Comparison of ENCODE assay signal across 1 cellular context in genomic region chr10:43408710-43409384, GRCh38.
TF ChIP-seq lines count a peak whose summit lies in the region.

Gene HNRNPF, minus strand, starts transcription at chr10:43409186. Its CDS starts 21,302 bp downstream, at chr10:43387884.

TF ChIP-seq in K562, 482 proteins besides CTCF, POLR2A, EP300 and RAD21 (continued from another document and continues in another):
- no peak for TF ChIP-seq RBM15 (IDR thresholded peaks at IDR 0.05; ENCODE audit: insufficient read depth, low read length)
- TF ChIP-seq TAF1 (IDR thresholded peaks at IDR 0.05; ENCODE audit: control insufficient read depth, extremely low read depth, insufficient read depth, low read length, severe bottlenecking), result peak; percentile 58
- TF ChIP-seq GATAD2A (IDR thresholded peaks at IDR 0.05), result no peak
- TF ChIP-seq CBX8 (IDR thresholded peaks at IDR 0.05; ENCODE audit: borderline replicate concordance, extremely low read depth, low read depth, low read length, poor library complexity, severe bottlenecking), result no peak
- TF ChIP-seq CHD1 (IDR thresholded peaks at IDR 0.05; ENCODE audit: low read length), result no peak
- TF ChIP-seq HDAC3 (IDR thresholded peaks at IDR 0.05; ENCODE audit: borderline replicate concordance, partially characterized antibody), result no peak
- TF ChIP-seq, protein P1, sequence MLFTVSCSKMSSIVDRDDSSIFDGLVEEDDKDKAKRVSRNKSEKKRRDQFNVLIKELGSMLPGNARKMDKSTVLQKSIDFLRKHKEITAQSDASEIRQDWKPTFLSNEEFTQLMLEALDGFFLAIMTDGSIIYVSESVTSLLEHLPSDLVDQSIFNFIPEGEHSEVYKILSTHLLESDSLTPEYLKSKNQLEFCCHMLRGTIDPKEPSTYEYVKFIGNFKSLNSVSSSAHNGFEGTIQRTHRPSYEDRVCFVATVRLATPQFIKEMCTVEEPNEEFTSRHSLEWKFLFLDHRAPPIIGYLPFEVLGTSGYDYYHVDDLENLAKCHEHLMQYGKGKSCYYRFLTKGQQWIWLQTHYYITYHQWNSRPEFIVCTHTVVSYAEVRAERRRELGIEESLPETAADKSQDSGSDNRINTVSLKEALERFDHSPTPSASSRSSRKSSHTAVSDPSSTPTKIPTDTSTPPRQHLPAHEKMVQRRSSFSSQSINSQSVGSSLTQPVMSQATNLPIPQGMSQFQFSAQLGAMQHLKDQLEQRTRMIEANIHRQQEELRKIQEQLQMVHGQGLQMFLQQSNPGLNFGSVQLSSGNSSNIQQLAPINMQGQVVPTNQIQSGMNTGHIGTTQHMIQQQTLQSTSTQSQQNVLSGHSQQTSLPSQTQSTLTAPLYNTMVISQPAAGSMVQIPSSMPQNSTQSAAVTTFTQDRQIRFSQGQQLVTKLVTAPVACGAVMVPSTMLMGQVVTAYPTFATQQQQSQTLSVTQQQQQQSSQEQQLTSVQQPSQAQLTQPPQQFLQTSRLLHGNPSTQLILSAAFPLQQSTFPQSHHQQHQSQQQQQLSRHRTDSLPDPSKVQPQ (CRISPR knock-in tag; IDR thresholded peaks at IDR 0.05; ENCODE audit: borderline replicate concordance), result no peak
- no peak for TF ChIP-seq ZBTB49 (CRISPR knock-in tag; IDR thresholded peaks at IDR 0.05; ENCODE audit: borderline replicate concordance)
- peak; percentile 90 for TF ChIP-seq NBN (IDR thresholded peaks at IDR 0.05; ENCODE audit: low read depth)
- TF ChIP-seq BHLHE40 (IDR thresholded peaks at IDR 0.05; ENCODE audit: low read length), result peak; percentile 72
- no peak for TF ChIP-seq PTTG1 (tag; IDR thresholded peaks at IDR 0.05; ENCODE audit: low read depth)
- TF ChIP-seq CTBP1 (IDR thresholded peaks at IDR 0.05; ENCODE audit: borderline replicate concordance), result peak; percentile 97
- TF ChIP-seq ELF4 (CRISPR knock-in tag; IDR thresholded peaks at IDR 0.05), result peak; percentile 93
- peak; percentile 88; the same call in 1 of the 2 replicates for TF ChIP-seq ZBTB43 (CRISPR knock-in tag; IDR thresholded peaks at IDR 0.05)
- TF ChIP-seq SRSF9 (IDR thresholded peaks at IDR 0.05; ENCODE audit: borderline replicate concordance, low read depth, low read length), result no peak
- TF ChIP-seq PRDM10 (IDR thresholded peaks at IDR 0.05; ENCODE audit: partially characterized antibody), result no peak
- TF ChIP-seq MGA (IDR thresholded peaks at IDR 0.05), result no peak
- peak; percentile 92 for TF ChIP-seq FIP1L1 (IDR thresholded peaks at IDR 0.05; ENCODE audit: low read depth, low read length, poor library complexity, severe bottlenecking)
- 0 out of 2 replicates have a peak, but pooled peaks have one; percentile 44 for TF ChIP-seq HLTF (IDR thresholded peaks at IDR 0.05)
- no peak for TF ChIP-seq SFPQ (IDR thresholded peaks at IDR 0.05; ENCODE audit: low read depth, low read length)
- no peak for TF ChIP-seq ZNF695 (CRISPR knock-in tag; IDR thresholded peaks at IDR 0.05)
- TF ChIP-seq FOXO4 (CRISPR knock-in tag; IDR thresholded peaks at IDR 0.05), result no peak
- TF ChIP-seq MAFF (IDR thresholded peaks at IDR 0.05; ENCODE audit: low read length), result no peak
- no peak for TF ChIP-seq FOXM1 (IDR thresholded peaks at IDR 0.05; ENCODE audit: low read depth)
- peak; percentile 63; the same call in 1 of the 2 replicates for TF ChIP-seq FOXM1 (CRISPR knock-in tag; IDR thresholded peaks at IDR 0.05; ENCODE audit: low read depth)
- TF ChIP-seq HNRNPUL1 (IDR thresholded peaks at IDR 0.05; ENCODE audit: low read length), result no peak
